In the genomic region with DNA sequence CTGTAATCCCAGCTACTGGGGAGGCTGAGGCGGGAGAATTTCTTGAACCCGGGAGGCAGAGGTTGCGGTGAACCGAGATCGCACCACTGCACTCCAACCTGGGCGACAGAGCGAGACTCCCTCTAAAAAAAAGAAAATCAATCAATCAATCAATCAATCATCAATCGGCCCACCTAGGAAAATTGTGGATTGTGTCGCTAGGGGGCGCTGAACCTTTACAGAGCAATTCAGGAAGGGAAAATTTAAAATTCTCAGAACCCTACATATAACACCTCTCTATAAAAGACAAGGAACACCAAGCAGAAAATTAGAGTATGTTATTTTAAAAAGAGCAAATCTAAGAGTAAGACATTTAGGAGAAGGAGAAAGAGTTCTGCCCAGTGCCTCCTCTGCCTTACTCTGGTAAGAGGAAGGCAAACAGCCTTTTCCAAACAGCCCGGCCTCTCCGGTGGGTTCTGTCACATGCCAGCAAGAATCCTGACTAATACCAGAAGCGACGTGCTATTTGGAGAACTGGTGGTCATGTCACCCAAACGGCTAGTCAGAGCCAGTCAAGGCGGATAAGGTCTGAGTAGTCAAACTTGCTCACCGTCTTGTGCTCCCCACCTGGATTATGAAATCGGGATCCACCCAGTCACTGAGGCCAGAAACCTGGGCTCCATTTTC, we compare ENCODE assay signal across 8 cellular contexts. TPM values are rescaled to one million over a fixed set of nuclear protein-coding genes. Genes with fewer than 3 reads are reported as not detected.
DNase-seq lines count a peak whose midpoint lies in the region; ATAC-seq, FAIRE-seq and TF ChIP-seq lines count a peak whose summit lies in the region.

No MANE protein-coding gene starts in this region.

- BruUV-seq in HepG2 (replicated peaks; lab: Mats Ljungman, UMichigan) = no TSS peak

- WGBS in heart right ventricle, 2 donors = 40 to 41% methylated on average over 18 of the region's 18 CpGs
- 11% methylated on average over 15 of the region's 18 CpGs for whole genome bisulfite sequencing in HepG2 (ENCODE audit: low lambda C conversion rate)

- TF ChIP-seq CTCF in heart right ventricle (IDR thresholded peaks at IDR 0.05) = peak; percentile 43 to 74 (median 62)
- TF ChIP-seq CTCF in astrocyte of the cerebellum (IDR thresholded peaks at IDR 0.05; ENCODE audit: low read depth, low read length, missing control alignments) = peak; percentile 56
- peak; percentile 57 for TF ChIP-seq CTCF in HepG2 (CRISPR knock-in tag; IDR thresholded peaks at IDR 0.05)

- H3K9ac ChIP-seq in HepG2 (ENCODE audit: insufficient read depth, low read depth, low read length) = no peak overlapping the region

- H3K79me2 ChIP-seq in HepG2 (ENCODE audit: insufficient read depth, low read length) = no peaks in the 10 kb centered on the region

- no peaks in the 10 kb centered on the region for H3K9me3 ChIP-seq in heart right ventricle
- H3K9me3 ChIP-seq in HepG2 (ENCODE audit: low read length) = no peaks in the 10 kb centered on the region

- no peak for TF ChIP-seq RAD21 in HepG2 (CRISPR knock-in tag; IDR thresholded peaks at IDR 0.05)

- no peak overlapping the region for H3K27ac ChIP-seq in heart right ventricle
- no peak overlapping the region for H3K27ac ChIP-seq in HepG2 (ENCODE audit: extremely low read length, insufficient read depth, low read length)

- no peaks in the 10 kb centered on the region for H3K36me3 ChIP-seq in heart right ventricle
- H3K36me3 ChIP-seq in HepG2 (replicated peaks in 1 of 2; ENCODE audit: control insufficient read depth in 1 of 2, insufficient read depth in 2 of 2, low read length in 2 of 2) = no peaks in the 10 kb centered on the region

- TF ChIP-seq POLR2A in HepG2 (IDR thresholded peaks at IDR 0.05; ENCODE audit: insufficient read depth in 1 of 2, low read depth in 2 of 2, low read length in 2 of 2) (no peak), H54 (IDR thresholded peaks at IDR 0.05; ENCODE audit: low read depth, low read length) (no peak)

- no peak for TF ChIP-seq EP300 in HepG2 (IDR thresholded peaks at IDR 0.05; ENCODE audit: low read depth in 2 of 2, low read length in 2 of 2)
- TF ChIP-seq EP300 in HepG2 (CRISPR knock-in tag; IDR thresholded peaks at IDR 0.05; ENCODE audit: borderline replicate concordance) = no peak

- in situ Hi-C loops in astrocyte of the cerebellum (cut with HindIII; ENCODE audit: low sequenced_read_pairs) (no loop called here), HepG2 (cut with HindIII; ENCODE audit: extremely low pct_ligation_motif_present, low pct_unique_long_range_greater_than_20kb) (loop anchor here (10.0 kb wide), 1 partner anchor 147 kb away; no protein-coding TSS in a partner anchor)

- intact Hi-C loops in heart right ventricle (cut with DNase I) = loop anchor here in 8 of 10 donors (5.0 to 10.0 kb wide), 4 partner anchors 137 to 537 kb away; no protein-coding TSS in a partner anchor
- intact Hi-C loops in Right ventricle myocardium inferior (cut with DNase I) = loop anchor here (10.0 kb wide), 1 partner anchor 147 kb away; no protein-coding TSS in a partner anchor
- intact Hi-C loops in HepG2 (cut with micrococcal nuclease; ENCODE audit: unreplicated experiment) = no loop called here

- DNase-seq in heart right ventricle (no peak), Right ventricle myocardium inferior (ENCODE audit: missing footprints) (no peak), T-helper 1 cell (peak; percentile 22 to 72 (median 42)), astrocyte of the cerebellum (ENCODE audit: low read depth) (no peak), HepG2 (ENCODE audit: low spot score) (no peak), H54 (ENCODE audit: insufficient read length, low spot score) (no peak), NCI-H1436 (lab: John Stamatoyannopoulos, UW) (no peak)
- DNase-seq in stimulated activated CD8-positive, alpha-beta memory T cell treated with anti-CD3 and anti-CD28 coated beads, Interleukin-2, amount 100 ng/mL, for 1 hour (ENCODE audit: low read depth in 2 of 2) = peak; percentile 35 to 48

- no peak for ATAC-seq in heart right ventricle
- no peak for ATAC-seq in Right ventricle myocardium inferior
- ATAC-seq in HepG2 = peak; percentile 30; the same call in 1 of the 3 replicates

- H3K4me2 ChIP-seq in HepG2 (ENCODE audit: low read depth, low read length) = peak overlapping the region; percentile 51

- peaks cover 0 to 9% (median 0%) of the 10 kb centered on the region in 7 donors for H3K27me3 ChIP-seq in heart right ventricle
- no peaks in the 10 kb centered on the region; a peak in 1 of 5 replicates for H3K27me3 ChIP-seq in HepG2 (ENCODE audit: control insufficient read depth in 1 of 2, insufficient read depth in 2 of 2, low read length in 2 of 2)

- H3K4me1 ChIP-seq in heart right ventricle (no peaks in the 10 kb centered on the region), HepG2 (ENCODE audit: insufficient read depth, low read length) (peaks cover 9% of the 10 kb centered on the region; the same call in 1 of the 2 replicates)

- H4K20me1 ChIP-seq in HepG2 (ENCODE audit: insufficient read depth, low read length) = no peaks in the 10 kb centered on the region

- FAIRE-seq in HepG2 (lab: Jason Lieb, UNC) (no peak), H54 (lab: Jason Lieb, UNC) (no peak)

- H3K4me3 ChIP-seq in heart right ventricle (no peak overlapping the region), astrocyte of the cerebellum (ENCODE audit: low read depth, low read length) (no peak overlapping the region), HepG2 (replicated peaks in 1 of 3; ENCODE audit: insufficient read depth in 1 of 3, low read depth in 2 of 3, low read length in 3 of 3) (peak overlapping the region in 1 of 3 experiments; percentile 40; a peak in 1 of 6 replicates)

- POLR2A ChIA-PET in HepG2 (lab: Yijun Ruan, JAX) = no interaction called here

- H2AFZ ChIP-seq in HepG2 (ENCODE audit: low read length) = peak overlapping the region; percentile 69

- CTCF ChIA-PET in HepG2 (lab: Yijun Ruan, JAX; ENCODE audit: low intra/inter-chr PET ratio, low total read pairs) = no interaction called here

RNA-seq across cellular contexts. Expression of a gene that starts 22.3 kb away (rescaled TPM):
- total RNA-seq in heart right ventricle (100 to 1,000 TPM in 2 of 10 donors, 10 to 100 TPM in 8; 18.7 to 143 (median 58.8) TPM), Right ventricle myocardium inferior (78.6 TPM), HepG2 (2016; rRNA removed; fragmentation: Illumina TruSeq; extraction: Trizol) (not detected in 2 replicates)
- polyA plus RNA-seq in heart right ventricle (10 to 100 TPM in 1 of 2 donors, 1 to 10 TPM in 1; 3.2 to 88.8 TPM), HepG2 (2011; rRNA removed) (not detected in 2 replicates)
- total RNA-seq in HepG2 (2016; cell fraction: cytosol; rRNA removed; fragmentation: Illumina TruSeq; extraction: Trizol; ENCODE audit: low read depth) = not detected in 2 replicates
- total RNA-seq in HepG2 (2016; cell fraction: insoluble cytoplasmic fraction; rRNA removed; fragmentation: Illumina TruSeq; extraction: Trizol) = not detected in 2 replicates
- not detected in 2 replicates for total RNA-seq in HepG2 (2016; cell fraction: membrane; rRNA removed; fragmentation: Illumina TruSeq; extraction: Trizol)
- total RNA-seq in HepG2 (2016; cell fraction: nucleus; rRNA removed; fragmentation: Illumina TruSeq; extraction: Trizol) = not detected in 2 replicates
- polyA plus RNA-seq in HepG2 (2011; cell fraction: cytosol; rRNA removed) = not detected in 2 replicates
- polyA plus RNA-seq in HepG2 (2011; cell fraction: nucleus; rRNA removed) = not detected in 2 replicates
- not detected in 2 replicates for polyA plus RNA-seq in HepG2 (2012)
- not detected in 2 replicates for polyA plus RNA-seq in HepG2 (2016; cell fraction: cytosol; fragmentation: Illumina TruSeq; extraction: Trizol; ENCODE audit: low read depth)
- polyA plus RNA-seq in HepG2 (2016; cell fraction: insoluble cytoplasmic fraction; fragmentation: Illumina TruSeq; extraction: Trizol; ENCODE audit: low read depth) = not detected in 2 replicates
- polyA plus RNA-seq in HepG2 (2016; cell fraction: membrane; fragmentation: Illumina TruSeq; extraction: Trizol; ENCODE audit: low read depth) = not detected in 2 replicates
- not detected in 2 replicates for polyA plus RNA-seq in HepG2 (2016; cell fraction: nucleus; fragmentation: Illumina TruSeq; extraction: Trizol; ENCODE audit: insufficient read depth, low read depth)
- polyA minus RNA-seq in HepG2 (2011; rRNA and poly(A)+ RNA removed; ENCODE audit: low replicate concordance) = not detected in 2 replicates
- polyA minus RNA-seq in HepG2 (2011; cell fraction: cytosol; rRNA and poly(A)+ RNA removed) = not detected in 2 replicates
- not detected in 2 replicates for polyA minus RNA-seq in HepG2 (2011; cell fraction: nucleus; rRNA and poly(A)+ RNA removed)

RNA-seq across cellular contexts. Expression of a gene that starts 30.9 kb away (rescaled TPM):
- 10 to 100 TPM in 2 of 10 donors, 1 to 10 TPM in 8; 5.8 to 10.8 (median 8.1) TPM for total RNA-seq in heart right ventricle
- 10 to 100 TPM in 1 of 2 donors, 1 to 10 TPM in 1; 8.3 to 14.7 TPM for polyA plus RNA-seq in heart right ventricle
- total RNA-seq in Right ventricle myocardium inferior = 9.8 TPM
- total RNA-seq in HepG2 (2016; rRNA removed; fragmentation: Illumina TruSeq; extraction: Trizol) = 7.7 and 16.4 TPM in 2 replicates
- 2.8 and 5.5 TPM in 2 replicates for total RNA-seq in HepG2 (2016; cell fraction: cytosol; rRNA removed; fragmentation: Illumina TruSeq; extraction: Trizol; ENCODE audit: low read depth)
- total RNA-seq in HepG2 (2016; cell fraction: insoluble cytoplasmic fraction; rRNA removed; fragmentation: Illumina TruSeq; extraction: Trizol) = 9.8 and 13.8 TPM in 2 replicates
- 6.5 and 7.9 TPM in 2 replicates for total RNA-seq in HepG2 (2016; cell fraction: membrane; rRNA removed; fragmentation: Illumina TruSeq; extraction: Trizol)
- 5.2 and 7.0 TPM in 2 replicates for total RNA-seq in HepG2 (2016; cell fraction: nucleus; rRNA removed; fragmentation: Illumina TruSeq; extraction: Trizol)
- 3.5 and 4.1 TPM in 2 replicates for polyA plus RNA-seq in HepG2 (2011; rRNA removed)
- 3.7 and 3.9 TPM in 2 replicates for polyA plus RNA-seq in HepG2 (2011; cell fraction: cytosol; rRNA removed)
- 2.9 and 3.9 TPM in 2 replicates for polyA plus RNA-seq in HepG2 (2011; cell fraction: nucleus; rRNA removed)
- polyA plus RNA-seq in HepG2 (2012) = 6.1 and 9.5 TPM in 2 replicates
- 3.1 and 3.4 TPM in 2 replicates for polyA plus RNA-seq in HepG2 (2016; cell fraction: cytosol; fragmentation: Illumina TruSeq; extraction: Trizol; ENCODE audit: low read depth)
- 17.3 and 18.0 TPM in 2 replicates for polyA plus RNA-seq in HepG2 (2016; cell fraction: insoluble cytoplasmic fraction; fragmentation: Illumina TruSeq; extraction: Trizol; ENCODE audit: low read depth)
- polyA plus RNA-seq in HepG2 (2016; cell fraction: membrane; fragmentation: Illumina TruSeq; extraction: Trizol; ENCODE audit: low read depth) = 5.2 and 5.5 TPM in 2 replicates
- 13.6 and 14.4 TPM in 2 replicates for polyA plus RNA-seq in HepG2 (2016; cell fraction: nucleus; fragmentation: Illumina TruSeq; extraction: Trizol; ENCODE audit: insufficient read depth, low read depth)
- polyA minus RNA-seq in HepG2 (2011; rRNA and poly(A)+ RNA removed; ENCODE audit: low replicate concordance) = 3.2 and 15.2 TPM in 2 replicates
- 1.8 and 2.3 TPM in 2 replicates for polyA minus RNA-seq in HepG2 (2011; cell fraction: cytosol; rRNA and poly(A)+ RNA removed)
- 2.1 and 4.0 TPM in 2 replicates for polyA minus RNA-seq in HepG2 (2011; cell fraction: nucleus; rRNA and poly(A)+ RNA removed)

RNA-seq across cellular contexts. Expression of a gene that starts 31.0 kb away (rescaled TPM):
- total RNA-seq in heart right ventricle = 10 to 100 TPM in 1 of 10 donors, 1 to 10 TPM in 9; 4.4 to 10.2 (median 5.9) TPM
- polyA plus RNA-seq in heart right ventricle = 1 to 10 TPM; 2.0 to 4.8 TPM
- 8.2 TPM for total RNA-seq in Right ventricle myocardium inferior
- total RNA-seq in HepG2 (2016; rRNA removed; fragmentation: Illumina TruSeq; extraction: Trizol) = 12.1 and 18.4 TPM in 2 replicates
- total RNA-seq in HepG2 (2016; cell fraction: cytosol; rRNA removed; fragmentation: Illumina TruSeq; extraction: Trizol; ENCODE audit: low read depth) = 1.4 and 2.1 TPM in 2 replicates
- 12.2 and 16.6 TPM in 2 replicates for total RNA-seq in HepG2 (2016; cell fraction: insoluble cytoplasmic fraction; rRNA removed; fragmentation: Illumina TruSeq; extraction: Trizol)
- total RNA-seq in HepG2 (2016; cell fraction: membrane; rRNA removed; fragmentation: Illumina TruSeq; extraction: Trizol) = 9.5 and 10.4 TPM in 2 replicates
- 6.9 and 8.6 TPM in 2 replicates for total RNA-seq in HepG2 (2016; cell fraction: nucleus; rRNA removed; fragmentation: Illumina TruSeq; extraction: Trizol)
- polyA plus RNA-seq in HepG2 (2011; rRNA removed) = 4.9 and 7.0 TPM in 2 replicates
- polyA plus RNA-seq in HepG2 (2011; cell fraction: cytosol; rRNA removed) = 2.7 and 4.4 TPM in 2 replicates
- 1.4 and 1.7 TPM in 2 replicates for polyA plus RNA-seq in HepG2 (2011; cell fraction: nucleus; rRNA removed)
- polyA plus RNA-seq in HepG2 (2012) = 7.8 and 9.3 TPM in 2 replicates
- 1.4 and 1.6 TPM in 2 replicates for polyA plus RNA-seq in HepG2 (2016; cell fraction: cytosol; fragmentation: Illumina TruSeq; extraction: Trizol; ENCODE audit: low read depth)
- 17.1 and 19.3 TPM in 2 replicates for polyA plus RNA-seq in HepG2 (2016; cell fraction: insoluble cytoplasmic fraction; fragmentation: Illumina TruSeq; extraction: Trizol; ENCODE audit: low read depth)
- 7.4 and 8.0 TPM in 2 replicates for polyA plus RNA-seq in HepG2 (2016; cell fraction: membrane; fragmentation: Illumina TruSeq; extraction: Trizol; ENCODE audit: low read depth)
- 8.4 and 9.2 TPM in 2 replicates for polyA plus RNA-seq in HepG2 (2016; cell fraction: nucleus; fragmentation: Illumina TruSeq; extraction: Trizol; ENCODE audit: insufficient read depth, low read depth)
- 2.6 and 8.3 TPM in 2 replicates for polyA minus RNA-seq in HepG2 (2011; rRNA and poly(A)+ RNA removed; ENCODE audit: low replicate concordance)
- 4.6 and 5.3 TPM in 2 replicates for polyA minus RNA-seq in HepG2 (2011; cell fraction: cytosol; rRNA and poly(A)+ RNA removed)
- polyA minus RNA-seq in HepG2 (2011; cell fraction: nucleus; rRNA and poly(A)+ RNA removed) = 4.2 and 4.5 TPM in 2 replicates

RNA-seq across cellular contexts. Expression of a gene that starts 33.9 kb away (rescaled TPM):
- total RNA-seq in heart right ventricle (10 to 100 TPM; 16.0 to 32.8 (median 21.1) TPM), Right ventricle myocardium inferior (21.9 TPM), HepG2 (2016; rRNA removed; fragmentation: Illumina TruSeq; extraction: Trizol) (22.9 and 28.8 TPM in 2 replicates)
- polyA plus RNA-seq in heart right ventricle (10 to 100 TPM in 1 of 2 donors, 1 to 10 TPM in 1; 6.4 to 11.4 TPM), HepG2 (2011; rRNA removed) (3.4 and 3.7 TPM in 2 replicates)
- total RNA-seq in HepG2 (2016; cell fraction: cytosol; rRNA removed; fragmentation: Illumina TruSeq; extraction: Trizol; ENCODE audit: low read depth) = 4.0 and 5.2 TPM in 2 replicates
- 22.6 and 28.8 TPM in 2 replicates for total RNA-seq in HepG2 (2016; cell fraction: insoluble cytoplasmic fraction; rRNA removed; fragmentation: Illumina TruSeq; extraction: Trizol)
- 13.4 and 14.6 TPM in 2 replicates for total RNA-seq in HepG2 (2016; cell fraction: membrane; rRNA removed; fragmentation: Illumina TruSeq; extraction: Trizol)
- 13.2 and 15.2 TPM in 2 replicates for total RNA-seq in HepG2 (2016; cell fraction: nucleus; rRNA removed; fragmentation: Illumina TruSeq; extraction: Trizol)
- polyA plus RNA-seq in HepG2 (2011; cell fraction: cytosol; rRNA removed) = 2.5 and 3.1 TPM in 2 replicates
- 3.2 and 4.2 TPM in 2 replicates for polyA plus RNA-seq in HepG2 (2011; cell fraction: nucleus; rRNA removed)
- 7.6 TPM in 2 replicates for polyA plus RNA-seq in HepG2 (2012)
- polyA plus RNA-seq in HepG2 (2016; cell fraction: cytosol; fragmentation: Illumina TruSeq; extraction: Trizol; ENCODE audit: low read depth) = 1.6 and 2.0 TPM in 2 replicates
- polyA plus RNA-seq in HepG2 (2016; cell fraction: insoluble cytoplasmic fraction; fragmentation: Illumina TruSeq; extraction: Trizol; ENCODE audit: low read depth) = 14.1 and 14.6 TPM in 2 replicates
- polyA plus RNA-seq in HepG2 (2016; cell fraction: membrane; fragmentation: Illumina TruSeq; extraction: Trizol; ENCODE audit: low read depth) = 3.8 and 3.9 TPM in 2 replicates
- polyA plus RNA-seq in HepG2 (2016; cell fraction: nucleus; fragmentation: Illumina TruSeq; extraction: Trizol; ENCODE audit: insufficient read depth, low read depth) = 15.7 and 16.0 TPM in 2 replicates
- polyA minus RNA-seq in HepG2 (2011; rRNA and poly(A)+ RNA removed; ENCODE audit: low replicate concordance) = 15.5 and 55.3 TPM in 2 replicates
- 12.5 and 16.7 TPM in 2 replicates for polyA minus RNA-seq in HepG2 (2011; cell fraction: cytosol; rRNA and poly(A)+ RNA removed)
- polyA minus RNA-seq in HepG2 (2011; cell fraction: nucleus; rRNA and poly(A)+ RNA removed) = 9.0 and 12.3 TPM in 2 replicates

Comparison
In these comparisons a context has a peak if more than half of its experiments do, and no peak if none do; other contexts are left out.
1. DNase-seq: peak in T-helper 1 cell (5 of 5) and stimulated activated CD8-positive, alpha-beta memory T cell treated with anti-CD3 and anti-CD28 coated beads, Interleukin-2, amount 100 ng/mL, for 1 hour (2 of 2); none in heart right ventricle (0 of 2), Right ventricle myocardium inferior (single experiment), astrocyte of the cerebellum (single experiment), HepG2 (single experiment), H54 (single experiment) and NCI-H1436 (single experiment).
2. RNA of a gene that starts 22.3 kb away (total RNA-seq): 78.6 TPM in Right ventricle myocardium inferior (single experiment) and 18.7 to 143 TPM in heart right ventricle; not detected in HepG2; every median in the first group is over 10 times any median in the second.
3. Peak in every context shown above with its lines, with median percentiles within 50 percentile points of each other: CTCF ChIP-seq.